15 cellular contexts compared by ENCODE assay signal in genomic region chr6:94372229-94372628, GRCh38.
"Had no signal": no experiment of that assay in that cellular context is flagged by ENCODE, and none has a peak within 500 bp of the region (broad histone marks: within the 10 kb centered on the region; RNA-seq: fewer than 3 reads in every experiment).

No MANE protein-coding gene starts in this region.

- H3K4me3 Mint-ChIP-seq: activated CD4-positive, alpha-beta memory T cell treated with anti-CD3 and anti-CD28 coated beads for 36 hours; activated T-cell treated with anti-CD3 and anti-CD28 coated beads, Interleukin-2, amount 50 U/mL, for 4 hours; naive thymus-derived CD8-positive, alpha-beta T cell; stimulated activated naive B cell treated with anti-CD40 and anti-IgM and Interleukin-4, amounts not matched to agents 10 μg/mL and 1 μg/mL and 100 μg/mL, for 72 hours had no signal

- H3K9me3 Mint-ChIP-seq: activated CD4-positive, alpha-beta memory T cell treated with anti-CD3 and anti-CD28 coated beads for 36 hours had no signal

- H3K27ac ChIP-seq: brain microvascular endothelial cell, psoas muscle, sigmoid colon, suprapubic skin had no signal

- H3K36me3 Mint-ChIP-seq: activated CD4-positive, alpha-beta memory T cell treated with anti-CD3 and anti-CD28 coated beads for 36 hours; activated naive CD4-positive, alpha-beta T cell treated with anti-CD3 and anti-CD28 coated beads, Interleukin-2, amount 50 U/mL, for 72 hours; naive thymus-derived CD8-positive, alpha-beta T cell; stimulated activated naive B cell treated with anti-CD40 and anti-IgM and Interleukin-4, amounts not matched to agents 10 μg/mL and 1 μg/mL and 100 μg/mL, for 72 hours had no signal

- DNase-seq: activated CD4-positive, alpha-beta memory T cell treated with anti-CD3 and anti-CD28 coated beads for 36 hours; activated CD4-positive, alpha-beta T cell treated with anti-CD3 and anti-CD28 coated beads for 1 hour; activated effector memory CD4-positive, alpha-beta T cell treated with anti-CD3 and anti-CD28 coated beads, Interleukin-2, amount 50 U/mL, for 16 hours; activated T-cell treated with anti-CD3 and anti-CD28 coated beads, Interleukin-2, amount 50 U/mL, for 4 hours; amniotic stem cell; brain microvascular endothelial cell; left cardiac atrium; mucosa of descending colon; naive thymus-derived CD8-positive, alpha-beta T cell; psoas muscle; sigmoid colon; stimulated activated CD4-positive, alpha-beta T cell treated with anti-CD3 and anti-CD28 coated beads, Interleukin-2, amount 100 ng/mL, for 24 hours; stimulated activated naive B cell treated with anti-CD40 and anti-IgM and Interleukin-4, amounts not matched to agents 10 μg/mL and 1 μg/mL and 100 μg/mL, for 72 hours had no signal

- H3K9me3 ChIP-seq: mucosa of descending colon, psoas muscle, sigmoid colon, suprapubic skin had no signal

- H3K4me1 Mint-ChIP-seq: naive thymus-derived CD8-positive, alpha-beta T cell; stimulated activated naive B cell treated with anti-CD40 and anti-IgM and Interleukin-4, amounts not matched to agents 10 μg/mL and 1 μg/mL and 100 μg/mL, for 72 hours had no signal

- ATAC-seq: activated naive CD4-positive, alpha-beta T cell treated with anti-CD3 and anti-CD28 coated beads, Interleukin-2, amount 50 U/mL, for 72 hours; activated T-cell treated with anti-CD3 and anti-CD28 coated beads, Interleukin-2, amount 50 U/mL, for 4 hours; left cardiac atrium; mucosa of descending colon; naive thymus-derived CD8-positive, alpha-beta T cell; psoas muscle; stimulated activated naive B cell treated with anti-CD40 and anti-IgM and Interleukin-4, amounts not matched to agents 10 μg/mL and 1 μg/mL and 100 μg/mL, for 72 hours had no signal

- H3K27me3 Mint-ChIP-seq: activated CD4-positive, alpha-beta memory T cell treated with anti-CD3 and anti-CD28 coated beads for 36 hours; naive thymus-derived CD8-positive, alpha-beta T cell; stimulated activated naive B cell treated with anti-CD40 and anti-IgM and Interleukin-4, amounts not matched to agents 10 μg/mL and 1 μg/mL and 100 μg/mL, for 72 hours had no signal

- H3K27ac Mint-ChIP-seq: activated CD4-positive, alpha-beta memory T cell treated with anti-CD3 and anti-CD28 coated beads for 36 hours; activated naive CD4-positive, alpha-beta T cell treated with anti-CD3 and anti-CD28 coated beads, Interleukin-2, amount 50 U/mL, for 72 hours; naive thymus-derived CD8-positive, alpha-beta T cell; stimulated activated naive B cell treated with anti-CD40 and anti-IgM and Interleukin-4, amounts not matched to agents 10 μg/mL and 1 μg/mL and 100 μg/mL, for 72 hours had no signal

- H3K27me3 ChIP-seq: brain microvascular endothelial cell, sigmoid colon, suprapubic skin had no signal
